10 cellular contexts compared by ENCODE assay signal in the genomic region with DNA sequence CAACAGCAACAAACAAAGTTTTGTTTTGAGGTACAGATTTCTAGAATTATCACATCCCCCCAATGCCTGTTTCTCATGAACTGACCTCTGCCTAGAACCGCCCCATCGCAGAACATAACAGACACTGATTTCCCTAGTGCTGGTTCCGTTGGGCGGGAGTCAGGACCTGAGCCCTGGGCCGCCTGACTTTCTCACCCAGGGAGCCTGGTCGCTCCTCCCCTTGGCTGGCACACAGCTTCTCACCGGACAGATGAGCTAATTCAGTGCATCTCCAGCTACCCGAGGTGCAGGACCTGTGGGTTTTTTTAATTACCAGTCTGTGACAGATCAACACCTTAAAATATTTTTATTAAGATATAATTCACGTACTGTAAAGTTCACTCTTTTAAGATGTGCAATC. TPM values are rescaled to one million over a fixed set of nuclear protein-coding genes. Genes with fewer than 3 reads are reported as not detected.
"Had no signal": no experiment of that assay in that cellular context is flagged by ENCODE, and none has a peak within 500 bp of the region (broad histone marks: within the 10 kb centered on the region; RNA-seq: fewer than 3 reads in every experiment).

No MANE protein-coding gene starts in this region.

- H3K36me3 Mint-ChIP-seq: IgD-negative memory B cell had no signal

- H3K9me3 ChIP-seq: HAP-1 had no signal

- H3K4me3 ChIP-seq: GM23248, HAP-1 had no signal

- H3K4me1 Mint-ChIP-seq: IgD-negative memory B cell had no signal

- H3K4me1 ChIP-seq: HAP-1 had no signal

- DNase-seq: GM23248, GOT3, HFFc6, KBM-7 had no signal

- H3K27ac ChIP-seq: GM23248, HL-60, KMS-11 had no signal

- H3K4me3 Mint-ChIP-seq: HFFc6, IgD-negative memory B cell had no signal

- H3K27ac Mint-ChIP-seq: HFFc6, IgD-negative memory B cell had no signal

- ATAC-seq: HCT116 had no signal

- H3K36me3 ChIP-seq: HAP-1 had no signal

- FAIRE-seq: HepG2 had no signal

- H3K9ac ChIP-seq: GM23248, KMS-11 had no signal

RNA-seq across cellular contexts. Expression of a gene that starts 30.0 kb away (rescaled TPM):
- total RNA-seq: GM23248 had no signal
